In genomic region chr1:67883069-67883468, GRCh38 we compare ENCODE assay signal across 12 cellular contexts. TPM values are rescaled to one million over a fixed set of nuclear protein-coding genes. Genes with fewer than 3 reads are reported as not detected.
DNase-seq lines count a peak whose midpoint lies in the region; ATAC-seq and TF ChIP-seq lines count a peak whose summit lies in the region.
"Had no signal": no experiment of that assay in that cellular context is flagged by ENCODE, and none has a peak within 500 bp of the region (broad histone marks: within the 10 kb centered on the region; RNA-seq: fewer than 3 reads in every experiment).

No MANE protein-coding gene starts in this region.

- no peak for TF ChIP-seq CTCF in HEK293 (tag by site-specific recombination; IDR thresholded peaks at IDR 0.05)

- DNase-seq in T1000 (lab: John Stamatoyannopoulos, UW) (peak; percentile 20), fibroblast of peridontal ligament (ENCODE audit: extremely low read depth) (peak; percentile 74), stromal cell of bone marrow (ENCODE audit: low read depth) (peak; percentile 87)
- no peak for DNase-seq in activated T-cell treated with anti-CD3 and anti-CD28 coated beads, Interleukin-2, amount 50 U/mL, for 72 hours
- DNase-seq in activated CD4-positive, alpha-beta T cell treated with anti-CD3 and anti-CD28 coated beads for 1 hour, result no peak
- DNase-seq: KG1, NCI-H1930 had no signal

- H3K4me1 Mint-ChIP-seq in activated T-cell treated with anti-CD3 and anti-CD28 coated beads, Interleukin-2, amount 50 U/mL, for 72 hours (ENCODE audit: low read depth), result no peaks in the 10 kb centered on the region

- CTCF ChIA-PET in HEK293 (lab: Yijun Ruan, JAX), result interaction anchor here (0.6 kb wide), 1 partner anchor 317 kb away, joined by 6 read pairs; no protein-coding TSS in a partner anchor

- H3K27me3 Mint-ChIP-seq in activated T-cell treated with anti-CD3 and anti-CD28 coated beads, Interleukin-2, amount 50 U/mL, for 72 hours (ENCODE audit: low read depth), result peaks cover 9% of the 10 kb centered on the region

- no peak overlapping the region for H3K4me3 ChIP-seq in HEK293 (ENCODE audit: low read depth, low read length)
- H3K4me3 ChIP-seq: SK-N-MC had no signal

- H3K27ac Mint-ChIP-seq in activated T-cell treated with anti-CD3 and anti-CD28 coated beads, Interleukin-2, amount 50 U/mL, for 72 hours, result no peak overlapping the region
- H3K27ac Mint-ChIP-seq: nephron, WTC11 had no signal

- no peak overlapping the region for H3K4me3 Mint-ChIP-seq in activated T-cell treated with anti-CD3 and anti-CD28 coated beads, Interleukin-2, amount 50 U/mL, for 72 hours
- H3K4me3 Mint-ChIP-seq: nephron, WTC11 had no signal

- no peaks in the 10 kb centered on the region for H3K36me3 Mint-ChIP-seq in activated T-cell treated with anti-CD3 and anti-CD28 coated beads, Interleukin-2, amount 50 U/mL, for 72 hours (ENCODE audit: insufficient read depth in 2 of 2)
- H3K36me3 Mint-ChIP-seq: WTC11 had no signal

- H3K4me1 ChIP-seq in HEK293 (ENCODE audit: control insufficient read depth, insufficient read depth, low read length), result no peaks in the 10 kb centered on the region; the same call in 1 of the 2 replicates

- no peaks in the 10 kb centered on the region for H3K36me3 ChIP-seq in HEK293 (ENCODE audit: control insufficient read depth in 2 of 2, insufficient read depth in 1 of 2, low read length in 2 of 2)

- no peaks in the 10 kb centered on the region for H3K9me3 Mint-ChIP-seq in activated T-cell treated with anti-CD3 and anti-CD28 coated beads, Interleukin-2, amount 50 U/mL, for 72 hours
- H3K9me3 Mint-ChIP-seq: nephron, WTC11 had no signal

- POLR2A ChIA-PET in HEK293 (lab: Yijun Ruan, JAX), result no interaction called here

- H3K27ac ChIP-seq in HEK293 (ENCODE audit: extremely low read depth, low read depth, low read length), result no peak overlapping the region
- H3K27ac ChIP-seq: SK-N-MC had no signal

- ATAC-seq in activated T-cell treated with anti-CD3 and anti-CD28 coated beads, Interleukin-2, amount 50 U/mL, for 72 hours (replicated peaks in 1 of 2), result no peak
- no peak for ATAC-seq in GM19328 (IDR thresholded peaks at IDR 0.05; ENCODE audit: unreplicated experiment)
- ATAC-seq: WTC11 had no signal

- no peaks in the 10 kb centered on the region for H3K9me3 ChIP-seq in HEK293 (ENCODE audit: control insufficient read depth, insufficient read depth, low read depth, low read length)

TF ChIP-seq in HEK293, 187 proteins besides CTCF, POLR2A, EP300 and RAD21:
- TF ChIP-seq ZNF830 (tag by site-specific recombination; IDR thresholded peaks at IDR 0.05; ENCODE audit: low read depth) (no peak), ZNF157 (tag by site-specific recombination; IDR thresholded peaks at IDR 0.05) (no peak), ZNF366 (tag by site-specific recombination; conservative IDR thresholded peaks at IDR 0.05) (peak; percentile 83), SETDB1 (IDR thresholded peaks at IDR 0.05; ENCODE audit: insufficient read length, low read length) (no peak), PBX3 (CRISPR knock-in tag; IDR thresholded peaks at IDR 0.05) (no peak), SALL2 (tag by site-specific recombination; IDR thresholded peaks at IDR 0.05; ENCODE audit: borderline replicate concordance) (no peak), KLF16 (tag by site-specific recombination; IDR thresholded peaks at IDR 0.05) (no peak), ZNF48 (tag by site-specific recombination; IDR thresholded peaks at IDR 0.05) (no peak), RBAK (tag by site-specific recombination; IDR thresholded peaks at IDR 0.05) (no peak)

RNA-seq across cellular contexts. Expression of gene GNG12, which starts 49.8 kb away (rescaled TPM):
- total RNA-seq in activated T-cell treated with anti-CD3 and anti-CD28 coated beads, Interleukin-2, amount 50 U/mL, for 72 hours, result under 1 TPM; 0.32 to 0.34 TPM

Comparison
In these comparisons a context has a peak if more than half of its experiments do, and no peak if none do; other contexts are left out.
1. DNase-seq: peak in T1000 (single experiment), fibroblast of peridontal ligament (single experiment) and stromal cell of bone marrow (single experiment); none in activated T-cell treated with anti-CD3 and anti-CD28 coated beads, Interleukin-2, amount 50 U/mL, for 72 hours (0 of 2) and activated CD4-positive, alpha-beta T cell treated with anti-CD3 and anti-CD28 coated beads for 1 hour (single experiment).